1 cellular context compared by ENCODE assay signal in genomic region chr6:31158140-31158862, GRCh38.
TF ChIP-seq lines count a peak whose summit lies in the region.

A gene with protein sequence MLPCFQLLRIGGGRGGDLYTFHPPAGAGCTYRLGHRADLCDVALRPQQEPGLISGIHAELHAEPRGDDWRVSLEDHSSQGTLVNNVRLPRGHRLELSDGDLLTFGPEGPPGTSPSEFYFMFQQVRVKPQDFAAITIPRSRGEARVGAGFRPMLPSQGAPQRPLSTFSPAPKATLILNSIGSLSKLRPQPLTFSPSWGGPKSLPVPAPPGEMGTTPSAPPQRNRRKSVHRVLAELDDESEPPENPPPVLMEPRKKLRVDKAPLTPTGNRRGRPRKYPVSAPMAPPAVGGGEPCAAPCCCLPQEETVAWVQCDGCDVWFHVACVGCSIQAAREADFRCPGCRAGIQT (plus strand): TSS chr6:31158589. CDS start chr6:31159470, 881 bp downstream.

TF ChIP-seq in GM12878, 131 proteins besides CTCF, POLR2A, EP300 and RAD21 (continued from another document):
- TF ChIP-seq, protein P1, sequence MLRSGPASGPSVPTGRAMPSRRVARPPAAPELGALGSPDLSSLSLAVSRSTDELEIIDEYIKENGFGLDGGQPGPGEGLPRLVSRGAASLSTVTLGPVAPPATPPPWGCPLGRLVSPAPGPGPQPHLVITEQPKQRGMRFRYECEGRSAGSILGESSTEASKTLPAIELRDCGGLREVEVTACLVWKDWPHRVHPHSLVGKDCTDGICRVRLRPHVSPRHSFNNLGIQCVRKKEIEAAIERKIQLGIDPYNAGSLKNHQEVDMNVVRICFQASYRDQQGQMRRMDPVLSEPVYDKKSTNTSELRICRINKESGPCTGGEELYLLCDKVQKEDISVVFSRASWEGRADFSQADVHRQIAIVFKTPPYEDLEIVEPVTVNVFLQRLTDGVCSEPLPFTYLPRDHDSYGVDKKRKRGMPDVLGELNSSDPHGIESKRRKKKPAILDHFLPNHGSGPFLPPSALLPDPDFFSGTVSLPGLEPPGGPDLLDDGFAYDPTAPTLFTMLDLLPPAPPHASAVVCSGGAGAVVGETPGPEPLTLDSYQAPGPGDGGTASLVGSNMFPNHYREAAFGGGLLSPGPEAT (IDR thresholded peaks at IDR 0.05; ENCODE audit: low read depth): peak; percentile 70
- TF ChIP-seq FOXK2 (IDR thresholded peaks at IDR 0.05): no peak
- TF ChIP-seq CREB1 (IDR thresholded peaks at IDR 0.05; ENCODE audit: low read depth): peak; percentile 75; the same call in 1 of the 2 replicates
- TF ChIP-seq BHLHE40 (IDR thresholded peaks at IDR 0.05; ENCODE audit: borderline replicate concordance in 1 of 2, low read depth in 2 of 2, low read length in 1 of 2): peak; percentile 81 to 93; a peak in 3 of 4 replicates
- TF ChIP-seq NRF1 (conservative IDR thresholded peaks at IDR 0.05; ENCODE audit: low read depth, low read length): peak; percentile 84
- peak; percentile 94 for TF ChIP-seq E2F4 (IDR thresholded peaks at IDR 0.05; ENCODE audit: low read depth, low read length)
- no peak for TF ChIP-seq CHD4 (IDR thresholded peaks at IDR 0.05)
- 0 out of 2 replicates have a peak, but pooled peaks have one; percentile 22 for TF ChIP-seq CREM (IDR thresholded peaks at IDR 0.05; ENCODE audit: low read depth)
- TF ChIP-seq TARDBP (IDR thresholded peaks at IDR 0.05; ENCODE audit: borderline replicate concordance): no peak
- TF ChIP-seq ZBED1 (IDR thresholded peaks at IDR 0.05; ENCODE audit: borderline replicate concordance): no peak
- peak; percentile 31; the same call in 1 of the 2 replicates for TF ChIP-seq ZBTB40 (IDR thresholded peaks at IDR 0.05; ENCODE audit: borderline replicate concordance)
- TF ChIP-seq ETV6 (conservative IDR thresholded peaks at IDR 0.05 in 1 of 2, IDR thresholded peaks at IDR 0.05 in 1 of 2; ENCODE audit: borderline replicate concordance in 1 of 2, low read depth in 1 of 2): no peak
- TF ChIP-seq ZNF217 (IDR thresholded peaks at IDR 0.05): no peak
- TF ChIP-seq SIN3A (IDR thresholded peaks at IDR 0.05; ENCODE audit: low read depth, low read length): peak; percentile 96
- no peak for TF ChIP-seq CHD1 (IDR thresholded peaks at IDR 0.05; ENCODE audit: low read depth, low read length)
- TF ChIP-seq BCLAF1 (IDR thresholded peaks at IDR 0.05): no peak
- no peak for TF ChIP-seq IRF4 (IDR thresholded peaks at IDR 0.05; ENCODE audit: low read depth, low read length)
- no peak for TF ChIP-seq HDAC2 (IDR thresholded peaks at IDR 0.05)
- TF ChIP-seq SP1 (IDR thresholded peaks at IDR 0.05; ENCODE audit: low read depth, low read length): peak; percentile 99
